ENCODE assay signal across 20 cellular contexts in genomic region chr13:44223785-44224432, GRCh38.
A peak's percentile ranks its signal among the peaks of the same experiment; 100 is the strongest.
DNase-seq lines count a peak whose midpoint lies in the region; ATAC-seq, FAIRE-seq and TF ChIP-seq lines count a peak whose summit lies in the region.
"Had no signal": no experiment of that assay in that cellular context is flagged by ENCODE, and none has a peak within 500 bp of the region (broad histone marks: within the 10 kb centered on the region; RNA-seq: fewer than 3 reads in every experiment).

No MANE protein-coding gene starts in this region.

- no peak for FAIRE-seq in GM12891 (lab: Jason Lieb, UNC)
- FAIRE-seq: astrocyte, G401.6, urothelium cell line had no signal

- peak overlapping the region; percentile 1 for H3K4me3 Mint-ChIP-seq in Caco-2 (ENCODE audit: unreplicated experiment)
- H3K4me3 Mint-ChIP-seq: natural killer cell had no signal

- H3K9me3 ChIP-seq in Caco-2 (no peaks in the 10 kb centered on the region; the same call in 1 of the 2 replicates), left lung (no peaks in the 10 kb centered on the region), stomach (no peaks in the 10 kb centered on the region)

- H3K4me1 ChIP-seq in Caco-2 (peaks cover 35% of the 10 kb centered on the region), left lung (peaks cover 9 to 11% of the 10 kb centered on the region in 2 donors), stomach (peaks cover 17 to 47% (median 35%) of the 10 kb centered on the region in 4 donors)

- 17 to 37% (median 23%) methylated on average over 2 of the region's 2 CpGs for WGBS in stomach, 5 donors

- no peak for TF ChIP-seq POLR2A in stomach (IDR thresholded peaks at IDR 0.05)
- TF ChIP-seq POLR2A in GM12891 (IDR thresholded peaks at IDR 0.05; ENCODE audit: low read depth, low read length): no peak

- H3K27me3 Mint-ChIP-seq in Caco-2 (ENCODE audit: insufficient read depth, unreplicated experiment): no peaks in the 10 kb centered on the region

- DNase-seq in Caco-2 (peak; percentile 51 to 67), left lung (no peak), stomach (no peak), amniotic stem cell (lab: John Stamatoyannopoulos, UW) (no peak), NCI-H1694 (lab: John Stamatoyannopoulos, UW) (no peak), NCI-H446 treated with DMSO at 0.1 percent for 48 hours (lab: John Stamatoyannopoulos, UW) (no peak), GM12891 (ENCODE audit: insufficient read length, low spot score) (no peak)
- DNase-seq: activated CD8-positive, alpha-beta memory T cell treated with anti-CD3 and anti-CD28 coated beads for 24 hours; dermis blood vessel endothelial cell; MG63; natural killer cell; NCI-H2081; NCI-H774; stimulated activated CD4-positive, alpha-beta T cell treated with anti-CD3 and anti-CD28 coated beads, Interleukin-2, amount 100 ng/mL, for 24 hours; SW 1271 had no signal

- H3K36me3 ChIP-seq in Caco-2 (ENCODE audit: control insufficient read depth, insufficient read depth, low read length): no peaks in the 10 kb centered on the region
- no peaks in the 10 kb centered on the region for H3K36me3 ChIP-seq in left lung
- H3K36me3 ChIP-seq in stomach: no peaks in the 10 kb centered on the region
- H3K36me3 ChIP-seq: MG63 had no signal

- TF ChIP-seq CTCF in Caco-2 (IDR thresholded peaks at IDR 0.05; ENCODE audit: insufficient read depth in 1 of 2, low read depth in 1 of 2, low read length in 1 of 2, severe bottlenecking in 1 of 2, unreplicated experiment in 1 of 2) (no peak), left lung (IDR thresholded peaks at IDR 0.05) (no peak), stomach (IDR thresholded peaks at IDR 0.05) (no peak)

- intact Hi-C loops in Caco-2 (cut with micrococcal nuclease; ENCODE audit: unreplicated experiment): no loop called here
- intact Hi-C loops in left lung (cut with DNase I): no loop called here
- intact Hi-C loops in stomach (cut with DNase I; ENCODE audit: low total_unique reads): no loop called here

- TF ChIP-seq EP300 in stomach (IDR thresholded peaks at IDR 0.05): no peak

- peaks cover 21% of the 10 kb centered on the region for H3K4me1 Mint-ChIP-seq in Caco-2 (ENCODE audit: low read depth, unreplicated experiment)
- H3K4me1 Mint-ChIP-seq: natural killer cell had no signal

- H3K27me3 ChIP-seq in Caco-2 (replicated peaks; ENCODE audit: control insufficient read depth, insufficient read depth, low read length): no peaks in the 10 kb centered on the region
- no peaks in the 10 kb centered on the region for H3K27me3 ChIP-seq in left lung
- H3K27me3 ChIP-seq in stomach: no peaks in the 10 kb centered on the region
- H3K27me3 ChIP-seq: MG63 had no signal

- peak overlapping the region; percentile 84 for H3K27ac ChIP-seq in angular gyrus (ENCODE audit: low read depth, low read length)
- peak overlapping the region; percentile 31 to 72 for H3K27ac ChIP-seq in left lung
- H3K27ac ChIP-seq in stomach: peak overlapping the region; percentile 49 to 89 (median 79)

- no TSS peak for BruUV-seq in Caco-2 (replicated peaks; lab: Mats Ljungman, UMichigan)

- CTCF ChIA-PET in Caco-2 (lab: Charles Lee): no interaction called here

- POLR2A ChIA-PET in Caco-2 (lab: Charles Lee): interaction anchor here (0.5 to 1.0 kb wide), 2 partner anchors 213 to 265 kb away, joined by 5 to 8 read pairs; no protein-coding TSS in a partner anchor

- no peaks in the 10 kb centered on the region for H3K36me3 Mint-ChIP-seq in Caco-2 (ENCODE audit: insufficient read depth, unreplicated experiment)
- H3K36me3 Mint-ChIP-seq: natural killer cell had no signal

- peak overlapping the region; percentile 19 for H3K27ac Mint-ChIP-seq in Caco-2 (ENCODE audit: unreplicated experiment)
- H3K27ac Mint-ChIP-seq: natural killer cell had no signal

- peak; percentile 64 for ATAC-seq in left lung
- ATAC-seq: natural killer cell, Panc1 had no signal

- H3K9me3 Mint-ChIP-seq in Caco-2 (ENCODE audit: unreplicated experiment): no peaks in the 10 kb centered on the region
- H3K9me3 Mint-ChIP-seq: natural killer cell had no signal

- H3K4me3 ChIP-seq in Caco-2 (ENCODE audit: low read depth, low read length): no peak overlapping the region
- H3K4me3 ChIP-seq in left lung: no peak overlapping the region
- no peak overlapping the region for H3K4me3 ChIP-seq in stomach
- H3K4me3 ChIP-seq: MG63 had no signal

TF ChIP-seq in GM12891, 5 proteins besides CTCF, POLR2A, EP300 and RAD21:
- TF ChIP-seq PAX5 (IDR thresholded peaks at IDR 0.05; ENCODE audit: insufficient read depth, low read length, severe bottlenecking): no peak
- no peak for TF ChIP-seq SPI1 (IDR thresholded peaks at IDR 0.05; ENCODE audit: low read depth, low read length)
- no peak for TF ChIP-seq POLR2AphosphoS5 (IDR thresholded peaks at IDR 0.05; ENCODE audit: low read depth, low read length)
- TF ChIP-seq POU2F2 (IDR thresholded peaks at IDR 0.05; ENCODE audit: low read depth, low read length): no peak

Comparison
In these comparisons a context has a peak if more than half of its experiments do, and no peak if none do; other contexts are left out.
1. DNase-seq: peak in Caco-2 (2 of 2); none in left lung (0 of 2), stomach (single experiment), amniotic stem cell (single experiment), NCI-H1694 (single experiment), NCI-H446 treated with DMSO at 0.1 percent for 48 hours (single experiment) and GM12891 (single experiment).
2. Peak in every context shown above with its lines, with median percentiles within 50 percentile points of each other: H3K27ac ChIP-seq.